1 cellular context compared by ENCODE assay signal in genomic region chr6:36725581-36725980, GRCh38.
TF ChIP-seq lines count a peak whose summit lies in the region.

No MANE protein-coding gene starts in this region.

TF ChIP-seq in GM12878, 131 proteins besides CTCF, POLR2A, EP300 and RAD21:
- TF ChIP-seq, protein P1, sequence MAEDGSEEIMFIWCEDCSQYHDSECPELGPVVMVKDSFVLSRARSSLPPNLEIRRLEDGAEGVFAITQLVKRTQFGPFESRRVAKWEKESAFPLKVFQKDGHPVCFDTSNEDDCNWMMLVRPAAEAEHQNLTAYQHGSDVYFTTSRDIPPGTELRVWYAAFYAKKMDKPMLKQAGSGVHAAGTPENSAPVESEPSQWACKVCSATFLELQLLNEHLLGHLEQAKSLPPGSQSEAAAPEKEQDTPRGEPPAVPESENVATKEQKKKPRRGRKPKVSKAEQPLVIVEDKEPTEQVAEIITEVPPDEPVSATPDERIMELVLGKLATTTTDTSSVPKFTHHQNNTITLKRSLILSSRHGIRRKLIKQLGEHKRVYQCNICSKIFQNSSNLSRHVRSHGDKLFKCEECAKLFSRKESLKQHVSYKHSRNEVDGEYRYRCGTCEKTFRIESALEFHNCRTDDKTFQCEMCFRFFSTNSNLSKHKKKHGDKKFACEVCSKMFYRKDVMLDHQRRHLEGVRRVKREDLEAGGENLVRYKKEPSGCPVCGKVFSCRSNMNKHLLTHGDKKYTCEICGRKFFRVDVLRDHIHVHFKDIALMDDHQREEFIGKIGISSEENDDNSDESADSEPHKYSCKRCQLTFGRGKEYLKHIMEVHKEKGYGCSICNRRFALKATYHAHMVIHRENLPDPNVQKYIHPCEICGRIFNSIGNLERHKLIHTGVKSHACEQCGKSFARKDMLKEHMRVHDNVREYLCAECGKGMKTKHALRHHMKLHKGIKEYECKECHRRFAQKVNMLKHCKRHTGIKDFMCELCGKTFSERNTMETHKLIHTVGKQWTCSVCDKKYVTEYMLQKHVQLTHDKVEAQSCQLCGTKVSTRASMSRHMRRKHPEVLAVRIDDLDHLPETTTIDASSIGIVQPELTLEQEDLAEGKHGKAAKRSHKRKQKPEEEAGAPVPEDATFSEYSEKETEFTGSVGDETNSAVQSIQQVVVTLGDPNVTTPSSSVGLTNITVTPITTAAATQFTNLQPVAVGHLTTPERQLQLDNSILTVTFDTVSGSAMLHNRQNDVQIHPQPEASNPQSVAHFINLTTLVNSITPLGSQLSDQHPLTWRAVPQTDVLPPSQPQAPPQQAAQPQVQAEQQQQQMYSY (CRISPR knock-in tag; IDR thresholded peaks at IDR 0.05) = no peak
- TF ChIP-seq SPI1 (IDR thresholded peaks at IDR 0.05; ENCODE audit: borderline replicate concordance, insufficient read depth, low read depth, low read length) (no peak), PML (IDR thresholded peaks at IDR 0.05; ENCODE audit: low read length) (no peak), HDAC6 (IDR thresholded peaks at IDR 0.05; ENCODE audit: unreplicated experiment) (no peak), HSF1 (IDR thresholded peaks at IDR 0.05; ENCODE audit: low read depth, low read length) (no peak), TAF1 (IDR thresholded peaks at IDR 0.05; ENCODE audit: borderline replicate concordance, low read depth, low read length) (no peak), STAT1 (conservative IDR thresholded peaks at IDR 0.05) (no peak), SMARCA5 (IDR thresholded peaks at IDR 0.05) (no peak), NBN (IDR thresholded peaks at IDR 0.05) (no peak), ATF2 (IDR thresholded peaks at IDR 0.05; ENCODE audit: low read length) (no peak), CBFB (IDR thresholded peaks at IDR 0.05; ENCODE audit: low read depth) (no peak), KDM1A (IDR thresholded peaks at IDR 0.05; ENCODE audit: borderline replicate concordance) (no peak)
